Comparison of ENCODE assay signal across 10 cellular contexts in the genomic region with DNA sequence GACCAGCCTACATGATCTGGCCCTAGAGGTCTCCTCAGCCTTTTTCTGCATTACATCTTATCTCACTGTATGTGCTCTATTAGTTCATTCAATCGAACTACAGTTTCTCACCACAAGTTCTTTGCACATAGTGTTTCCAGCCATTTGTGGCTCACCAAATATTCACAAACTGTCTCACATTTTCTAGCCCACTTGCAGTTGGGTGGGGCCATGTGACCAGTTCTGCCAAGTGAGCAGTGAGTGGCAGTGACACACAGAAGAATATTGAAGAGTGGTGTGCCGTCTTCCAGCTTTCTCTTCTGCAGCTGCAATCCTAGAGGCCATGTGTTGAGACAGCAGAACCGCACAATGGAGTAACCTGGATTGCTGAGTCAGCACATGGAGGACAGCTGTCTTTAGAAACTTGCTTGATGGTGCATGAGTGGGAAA.
DNase-seq lines count a peak whose midpoint lies in the region; ATAC-seq and TF ChIP-seq lines count a peak whose summit lies in the region.
"Had no signal": no experiment of that assay in that cellular context is flagged by ENCODE, and none has a peak within 500 bp of the region (broad histone marks: within the 10 kb centered on the region; RNA-seq: fewer than 3 reads in every experiment).

No MANE protein-coding gene starts in this region.

- peak; percentile 43 for DNase-seq in activated T-cell treated with anti-CD3 and anti-CD28 coated beads for 48 hours (ENCODE audit: low read depth)
- DNase-seq in activated T-cell treated with anti-CD3 and anti-CD28 coated beads for 4 hours, result no peak
- DNase-seq in esophagus squamous epithelium (lab: John Stamatoyannopoulos, UW), result peak; percentile 1
- DNase-seq in stimulated activated CD8-positive, alpha-beta memory T cell treated with anti-CD3 and anti-CD28 coated beads, Interleukin-7, amount 100 ng/mL, for 48 hours (ENCODE audit: extremely low read depth in 1 of 2, low read depth in 1 of 2), result peak; percentile 33 to 56
- DNase-seq in activated effector memory CD4-positive, alpha-beta T cell treated with Interleukin-2 at 50 U/mL for 16 hours, result no peak
- DNase-seq: NCI-H1092 had no signal

- ATAC-seq in HG03520 (IDR thresholded peaks at IDR 0.05; ENCODE audit: unreplicated experiment) (peak; percentile 65), GM18909 (IDR thresholded peaks at IDR 0.05; ENCODE audit: poor library complexity, unreplicated experiment) (no peak), HG03108 (IDR thresholded peaks at IDR 0.05; ENCODE audit: unreplicated experiment) (no peak)

- TF ChIP-seq POLR2A in esophagus squamous epithelium (IDR thresholded peaks at IDR 0.05), result no peak

- no peaks in the 10 kb centered on the region for H3K27me3 ChIP-seq in esophagus squamous epithelium
- H3K27me3 ChIP-seq: BLaER1 treated with 17β-estradiol and CSF1 and Interleukin-3, amounts not matched to agents 10 nM and 100 nM had no signal

- peaks cover 0 to under 1% (median 0%) of the 10 kb centered on the region in 3 donors for H3K4me1 ChIP-seq in esophagus squamous epithelium

- H3K9me3 ChIP-seq in esophagus squamous epithelium, result no peaks in the 10 kb centered on the region
- H3K9me3 ChIP-seq: BLaER1 treated with 17β-estradiol and CSF1 and Interleukin-3, amounts not matched to agents 10 nM and 100 nM had no signal

- no peaks in the 10 kb centered on the region for H3K36me3 ChIP-seq in esophagus squamous epithelium
- H3K36me3 ChIP-seq: BLaER1 treated with 17β-estradiol and CSF1 and Interleukin-3, amounts not matched to agents 10 nM and 100 nM had no signal

- intact Hi-C loops in esophagus squamous epithelium (cut with DNase I), result no loop called here

- 59 to 60% methylated on average over 3 of the region's 3 CpGs for WGBS in esophagus squamous epithelium, 2 donors

- no peak overlapping the region for H3K27ac ChIP-seq in esophagus squamous epithelium
- H3K27ac ChIP-seq: BLaER1 treated with 17β-estradiol and CSF1 and Interleukin-3, amounts not matched to agents 10 nM and 100 nM had no signal

- no peak for TF ChIP-seq CTCF in esophagus squamous epithelium (IDR thresholded peaks at IDR 0.05)

- no peak overlapping the region for H3K4me3 ChIP-seq in esophagus squamous epithelium
- H3K4me3 ChIP-seq: BLaER1 treated with 17β-estradiol and CSF1 and Interleukin-3, amounts not matched to agents 10 nM and 100 nM had no signal

Comparison
In these comparisons a context has a peak if more than half of its experiments do, and no peak if none do; other contexts are left out.
1. DNase-seq: peak in activated T-cell treated with anti-CD3 and anti-CD28 coated beads for 48 hours (single experiment), esophagus squamous epithelium (single experiment) and stimulated activated CD8-positive, alpha-beta memory T cell treated with anti-CD3 and anti-CD28 coated beads, Interleukin-7, amount 100 ng/mL, for 48 hours (2 of 2); none in activated T-cell treated with anti-CD3 and anti-CD28 coated beads for 4 hours (single experiment) and activated effector memory CD4-positive, alpha-beta T cell treated with Interleukin-2 at 50 U/mL for 16 hours (single experiment).